Comparison of ENCODE assay signal across 1 cellular context in the genomic region with DNA sequence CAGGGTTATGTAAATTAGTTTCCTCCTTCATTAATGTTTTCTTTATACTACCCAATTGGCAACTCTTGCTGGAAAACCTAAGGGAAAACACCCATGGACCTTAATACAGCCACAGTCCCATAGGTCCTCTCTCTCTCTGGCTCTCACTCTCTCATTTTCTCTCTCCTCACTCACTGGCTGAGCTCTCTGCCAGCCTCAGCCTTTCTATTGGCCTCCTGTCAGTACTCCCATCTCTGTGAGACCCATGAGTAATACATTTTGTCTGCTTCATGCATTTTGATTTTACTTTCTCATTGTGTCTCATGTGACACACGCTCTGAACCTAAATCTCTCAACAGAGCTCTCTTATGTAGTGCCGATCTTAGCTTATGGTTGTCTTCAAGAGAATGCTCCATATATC.
A peak's percentile ranks its signal among the peaks of the same experiment; 100 is the strongest.
TF ChIP-seq lines count a peak whose summit lies in the region.

No MANE protein-coding gene starts in this region.

TF ChIP-seq in K562, 482 proteins besides CTCF, POLR2A, EP300 and RAD21 (continued from another document):
- TF ChIP-seq, protein P1, sequence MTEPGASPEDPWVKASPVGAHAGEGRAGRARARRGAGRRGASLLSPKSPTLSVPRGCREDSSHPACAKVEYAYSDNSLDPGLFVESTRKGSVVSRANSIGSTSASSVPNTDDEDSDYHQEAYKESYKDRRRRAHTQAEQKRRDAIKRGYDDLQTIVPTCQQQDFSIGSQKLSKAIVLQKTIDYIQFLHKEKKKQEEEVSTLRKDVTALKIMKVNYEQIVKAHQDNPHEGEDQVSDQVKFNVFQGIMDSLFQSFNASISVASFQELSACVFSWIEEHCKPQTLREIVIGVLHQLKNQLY (CRISPR knock-in tag; conservative IDR thresholded peaks at IDR 0.05), result no peak
- TF ChIP-seq FOSL1 (tag; conservative IDR thresholded peaks at IDR 0.05), result peak; percentile 35; the same call in 1 of the 2 replicates
- TF ChIP-seq KDM4B (IDR thresholded peaks at IDR 0.05; ENCODE audit: borderline replicate concordance in 2 of 2, low read depth in 1 of 2), result no peak
- TF ChIP-seq NFRKB (IDR thresholded peaks at IDR 0.05; ENCODE audit: low read depth), result no peak
- no peak for TF ChIP-seq ZSCAN32 (CRISPR knock-in tag; IDR thresholded peaks at IDR 0.05)
- no peak for TF ChIP-seq OTX1 (CRISPR knock-in tag; IDR thresholded peaks at IDR 0.05)
- TF ChIP-seq, protein P2, sequence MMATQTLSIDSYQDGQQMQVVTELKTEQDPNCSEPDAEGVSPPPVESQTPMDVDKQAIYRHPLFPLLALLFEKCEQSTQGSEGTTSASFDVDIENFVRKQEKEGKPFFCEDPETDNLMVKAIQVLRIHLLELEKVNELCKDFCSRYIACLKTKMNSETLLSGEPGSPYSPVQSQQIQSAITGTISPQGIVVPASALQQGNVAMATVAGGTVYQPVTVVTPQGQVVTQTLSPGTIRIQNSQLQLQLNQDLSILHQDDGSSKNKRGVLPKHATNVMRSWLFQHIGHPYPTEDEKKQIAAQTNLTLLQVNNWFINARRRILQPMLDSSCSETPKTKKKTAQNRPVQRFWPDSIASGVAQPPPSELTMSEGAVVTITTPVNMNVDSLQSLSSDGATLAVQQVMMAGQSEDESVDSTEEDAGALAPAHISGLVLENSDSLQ (IDR thresholded peaks at IDR 0.05), result 0 out of 2 replicates have a peak, but pooled peaks have one; percentile 7
- no peak for TF ChIP-seq PBX2 (CRISPR knock-in tag; IDR thresholded peaks at IDR 0.05; ENCODE audit: low read depth)
- TF ChIP-seq PBX2 (tag; conservative IDR thresholded peaks at IDR 0.05; ENCODE audit: low read depth), result peak; percentile 70
- TF ChIP-seq CBX1 (IDR thresholded peaks at IDR 0.05; ENCODE audit: low read depth), result no peak
- no peak for TF ChIP-seq FOXJ3 (CRISPR knock-in tag; IDR thresholded peaks at IDR 0.05)
